ENCODE assay signal across 9 cellular contexts in the genomic region with DNA sequence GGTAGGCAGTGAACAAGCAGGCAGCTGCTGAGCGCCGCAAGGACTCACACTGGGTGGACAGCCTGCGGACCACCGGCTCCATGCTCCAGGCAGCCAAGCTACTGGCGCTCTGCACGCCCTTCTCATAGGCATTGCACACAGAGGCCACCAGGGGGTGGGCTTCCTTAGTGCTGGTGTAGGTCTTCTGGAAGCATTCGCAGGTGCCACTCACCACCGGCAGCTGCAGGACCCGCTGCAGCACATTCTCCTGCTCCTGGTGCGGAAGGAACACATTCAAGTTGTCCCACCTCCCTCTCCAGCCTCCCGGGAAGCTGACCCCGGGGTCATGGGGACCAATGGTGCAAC. TPM values are rescaled to one million over a fixed set of nuclear protein-coding genes. Genes with fewer than 3 reads are reported as not detected.
A peak's percentile ranks its signal among the peaks of the same experiment; 100 is the strongest.
DNase-seq lines count a peak whose midpoint lies in the region; ATAC-seq, FAIRE-seq and TF ChIP-seq lines count a peak whose summit lies in the region.
"Had no signal": no experiment of that assay in that cellular context is flagged by ENCODE, and none has a peak within 500 bp of the region (broad histone marks: within the 10 kb centered on the region; RNA-seq: fewer than 3 reads in every experiment).

No MANE protein-coding gene starts in this region.

- H3K27ac ChIP-seq in KMS-11 (no peak overlapping the region), mammary epithelial cell (ENCODE audit: insufficient read depth, low read depth, low read length) (no peak overlapping the region), pancreas (no peak overlapping the region)

- BruUV-seq in mammary epithelial cell (replicated peaks; lab: Mats Ljungman, UMichigan) = no TSS peak

- CTCF ChIA-PET in mammary epithelial cell (lab: Charles Lee; ENCODE audit: low non-redundant PET) = no interaction called here

- dilution Hi-C loops in mammary epithelial cell (cut with HindIII; ENCODE audit: low sequenced_read_pairs) = loop anchor here (5.0 kb wide), 1 partner anchor 59 kb away; no protein-coding TSS in a partner anchor

- H3K79me2 ChIP-seq in KMS-11 (ENCODE audit: insufficient read depth, low read depth) (no peaks in the 10 kb centered on the region), mammary epithelial cell (ENCODE audit: insufficient read depth, low read length) (no peaks in the 10 kb centered on the region)

- no peak overlapping the region for H3K4me3 ChIP-seq in KMS-11 (IDR thresholded peaks at IDR 0.05; ENCODE audit: insufficient read depth, low read depth, low read length)
- H3K4me3 ChIP-seq in mammary epithelial cell (replicated peaks in 1 of 3; ENCODE audit: insufficient read depth in 1 of 3, low read depth in 2 of 3, low read length in 3 of 3) = no peak overlapping the region
- no peak overlapping the region for H3K4me3 ChIP-seq in pancreas

- H3K4me2 ChIP-seq in KMS-11 = no peak overlapping the region
- no peak overlapping the region for H3K4me2 ChIP-seq in mammary epithelial cell (ENCODE audit: insufficient read depth, low read depth, low read length)

- no peaks in the 10 kb centered on the region for H3K36me3 ChIP-seq in KMS-11 (ENCODE audit: insufficient read depth)
- H3K36me3 ChIP-seq in mammary epithelial cell (ENCODE audit: insufficient read depth, low read length) = no peaks in the 10 kb centered on the region
- no peaks in the 10 kb centered on the region for H3K36me3 ChIP-seq in pancreas

- H3K9me3 ChIP-seq in mammary epithelial cell (replicated peaks; ENCODE audit: insufficient read depth, low read length) = no peaks in the 10 kb centered on the region
- no peaks in the 10 kb centered on the region for H3K9me3 ChIP-seq in pancreas

- H3K9ac ChIP-seq in KMS-11 (no peak overlapping the region), mammary epithelial cell (ENCODE audit: insufficient read depth, low read length) (no peak overlapping the region)

- peak in 3 of 4 donors; percentile 15 to 50 (median 42) for ATAC-seq in pancreas

- H3K27me3 ChIP-seq in KMS-11 (ENCODE audit: insufficient read depth, low read depth) (no peaks in the 10 kb centered on the region), mammary epithelial cell (ENCODE audit: insufficient read depth, low read length) (no peaks in the 10 kb centered on the region), pancreas (no peaks in the 10 kb centered on the region)

- in situ Hi-C loops in mammary epithelial cell (cut with MboI; ENCODE audit: low sequenced_read_pairs in 2 of 2) = no loop called here

- no peak for FAIRE-seq in pancreas (lab: Jason Lieb, UNC)

- intact Hi-C loops in mammary epithelial cell (cut with micrococcal nuclease) (no loop called here), pancreas (cut with DNase I) (no loop called here)

- no peaks in the 10 kb centered on the region for H3K4me1 ChIP-seq in KMS-11 (ENCODE audit: low read depth, poor library complexity, severe bottlenecking)
- no peaks in the 10 kb centered on the region for H3K4me1 ChIP-seq in mammary epithelial cell (ENCODE audit: insufficient read depth, low read length)
- H3K4me1 ChIP-seq in pancreas = no peaks in the 10 kb centered on the region

- H4K20me1 ChIP-seq in KMS-11 (ENCODE audit: insufficient read depth) (no peaks in the 10 kb centered on the region), mammary epithelial cell (ENCODE audit: insufficient read depth, low read length) (no peaks in the 10 kb centered on the region)

- no peak overlapping the region for H2AFZ ChIP-seq in KMS-11 (ENCODE audit: low read depth)
- no peak overlapping the region for H2AFZ ChIP-seq in mammary epithelial cell (ENCODE audit: low read depth, low read length)

- WGBS in mammary epithelial cell (ENCODE audit: low coverage, missing lambda C conversion rate) = 77% methylated on average over 12 of the region's 12 CpGs
- WGBS in pancreas, 2 donors = 73 to 74% methylated on average over 12 of the region's 12 CpGs

- DNase-seq in NCI-H510A treated with DMSO at 0.1 percent for 48 hours (lab: John Stamatoyannopoulos, UW) (peak; percentile 3), NCI-H510A (lab: John Stamatoyannopoulos, UW) (no peak), mammary epithelial cell (no peak), pancreas (no peak), NCI-H2029 (lab: John Stamatoyannopoulos, UW) (no peak), NCI-H2196 (lab: John Stamatoyannopoulos, UW; ENCODE audit: unreplicated experiment) (no peak), hepatic stellate cell (ENCODE audit: low spot score) (no peak)

- TF ChIP-seq CTCF in KMS-11 (conservative IDR thresholded peaks at IDR 0.05; ENCODE audit: low read depth, low read length) (peak; percentile 64), mammary epithelial cell (conservative IDR thresholded peaks at IDR 0.05 in 1 of 2, IDR thresholded peaks at IDR 0.05 in 1 of 2; ENCODE audit: extremely low read depth in 1 of 2, insufficient read depth in 1 of 2, low read depth in 1 of 2, low read length in 2 of 2) (peak; percentile 24), pancreas (IDR thresholded peaks at IDR 0.05) (no peak)

RNA-seq across cellular contexts. Expression of gene PLIN1, which starts 6.0 kb away (rescaled TPM):
- total RNA-seq in mammary epithelial cell (under 1 TPM; 0.17 to 0.31 TPM), pancreas (10 to 100 TPM in 1 of 6 donors, 1 to 10 TPM in 2, under 1 TPM in 3; 0.47 to 21.2 (median 1.6) TPM)
- polyA plus RNA-seq in mammary epithelial cell (0.08 TPM), pancreas (10 to 100 TPM in 1 of 2 donors, 1 to 10 TPM in 1; 4.1 to 19.0 TPM)
- polyA minus RNA-seq in mammary epithelial cell = not detected

RNA-seq across cellular contexts. Expression of gene PEX11A, which starts 17.4 kb away (rescaled TPM):
- total RNA-seq in mammary epithelial cell (1 to 10 TPM; 4.3 to 7.3 TPM), pancreas (1 to 10 TPM; 4.8 to 6.5 (median 5.2) TPM)
- polyA plus RNA-seq in mammary epithelial cell (4.9 TPM), pancreas (10 to 100 TPM in 1 of 2 donors, 1 to 10 TPM in 1; 4.4 to 10.1 TPM)
- polyA minus RNA-seq in mammary epithelial cell = not detected

RNA-seq across cellular contexts. Expression of gene WDR93, which starts 17.5 kb away (rescaled TPM):
- total RNA-seq in mammary epithelial cell (under 1 TPM in 1 of 2 donors, not detected in 1; 0.17 TPM), pancreas (under 1 TPM in 5 of 6 donors, not detected in 1; 0.09 to 0.31 (median 0.15) TPM)
- polyA plus RNA-seq in mammary epithelial cell (0.03 TPM), pancreas (under 1 TPM; 0.11 to 0.92 TPM)
- not detected for polyA minus RNA-seq in mammary epithelial cell
- total RNA-seq: urinary bladder had no signal

RNA-seq across cellular contexts. Expression of gene KIF7, which starts 17.9 kb away (rescaled TPM):
- total RNA-seq in mammary epithelial cell = 10 to 100 TPM in 1 of 2 donors, 1 to 10 TPM in 1; 4.4 to 10.2 TPM
- 1.5 TPM for polyA plus RNA-seq in mammary epithelial cell
- 0.52 TPM for polyA minus RNA-seq in mammary epithelial cell
- total RNA-seq in pancreas = 1 to 10 TPM in 1 of 6 donors, under 1 TPM in 5; 0.43 to 1.5 (median 0.63) TPM
- polyA plus RNA-seq in pancreas = 1 to 10 TPM in 1 of 2 donors, under 1 TPM in 1; 0.66 to 1.3 TPM

Comparison
In these comparisons a context has a peak if more than half of its experiments do, and no peak if none do; other contexts are left out.
1. CTCF ChIP-seq: peak in KMS-11 (single experiment) and mammary epithelial cell (2 of 2); none in pancreas (0 of 4).